In the genomic region with DNA sequence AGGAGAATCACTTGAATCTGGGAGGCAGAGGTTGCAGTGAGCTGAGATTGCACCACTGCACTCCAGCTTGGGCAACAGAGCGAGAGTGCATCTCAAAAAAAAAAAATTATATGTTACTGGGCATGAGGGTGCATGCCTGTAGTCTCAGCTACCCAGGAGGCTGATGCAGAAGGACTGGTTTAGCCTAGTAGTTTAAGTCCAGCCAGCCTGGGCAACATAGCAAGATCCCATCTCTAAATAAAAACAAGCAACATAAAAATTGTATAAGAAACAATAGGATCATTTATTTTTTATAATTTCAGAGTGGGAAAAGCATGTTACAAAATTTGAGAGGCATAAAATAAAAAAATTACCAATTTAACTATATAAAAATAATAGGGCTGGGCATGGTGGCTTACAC, we compare ENCODE assay signal across 11 cellular contexts.
"Had no signal": no experiment of that assay in that cellular context is flagged by ENCODE, and none has a peak within 500 bp of the region (broad histone marks: within the 10 kb centered on the region; RNA-seq: fewer than 3 reads in every experiment).

No MANE protein-coding gene starts in this region.

- H3K9me3 ChIP-seq: HAP-1 had no signal

- H3K4me2 ChIP-seq: GM23338 had no signal

- H3K4me1 Mint-ChIP-seq: GM23338, H9 had no signal

- H3K4me3 Mint-ChIP-seq: GM23338, H9, HFFc6 had no signal

- H2AFZ ChIP-seq: GM23248, GM23338 had no signal

- H3K9ac ChIP-seq: GM23248 had no signal

- ATAC-seq: GM23338, HCT116 had no signal

- H3K9me3 Mint-ChIP-seq: GM23338, H9, HFFc6 had no signal

- DNase-seq: GM23248, GOT3, H7, H9, HCEC 1CT, HFFc6 had no signal

- H3K27ac ChIP-seq: GM23248 had no signal

- H3K27ac Mint-ChIP-seq: GM23338, H9, HFFc6 had no signal

- FAIRE-seq: H1, H54 had no signal

- H3K36me3 ChIP-seq: HAP-1 had no signal

- H3K4me1 ChIP-seq: HAP-1 had no signal

- H3K4me3 ChIP-seq: GM23248, GM23338, HAP-1 had no signal
